Comparison of ENCODE assay signal across 9 cellular contexts in the genomic region with DNA sequence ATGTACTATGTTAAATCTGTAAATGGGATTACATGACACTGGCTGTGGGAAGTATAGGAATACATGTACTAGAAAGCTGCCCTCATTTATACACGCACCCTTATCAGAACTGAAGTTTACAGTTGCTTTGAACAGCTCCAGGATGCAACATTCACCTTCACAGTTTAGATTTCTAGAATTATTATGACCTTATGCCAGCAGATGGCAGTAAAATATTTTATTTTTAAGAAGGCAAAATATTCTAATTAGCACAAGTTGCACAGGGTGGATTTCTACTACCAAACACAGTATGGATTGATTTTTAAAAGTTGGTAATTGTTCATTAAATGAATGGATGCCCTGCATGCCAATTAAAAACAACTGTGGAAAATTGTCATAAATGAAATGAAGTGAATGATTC.
A peak's percentile ranks its signal among the peaks of the same experiment; 100 is the strongest.
DNase-seq lines count a peak whose midpoint lies in the region; ATAC-seq, FAIRE-seq and TF ChIP-seq lines count a peak whose summit lies in the region.
"Had no signal": no experiment of that assay in that cellular context is flagged by ENCODE, and none has a peak within 500 bp of the region (broad histone marks: within the 10 kb centered on the region; RNA-seq: fewer than 3 reads in every experiment).

No MANE protein-coding gene starts in this region.

- TF ChIP-seq CTCF in DOHH2 (IDR thresholded peaks at IDR 0.05; ENCODE audit: low read depth, low read length, poor library complexity, severe bottlenecking) = peak; percentile 36
- peak in 2 of 3 experiments; percentile 11 to 14 for TF ChIP-seq CTCF in keratinocyte (optimal IDR thresholded peaks at IDR 0.05 in 1 of 3, IDR thresholded peaks at IDR 0.05 in 1 of 3, conservative IDR thresholded peaks at IDR 0.05 in 1 of 3; ENCODE audit: extremely low read depth in 1 of 3, insufficient read depth in 2 of 3, low read length in 3 of 3)
- no peak for TF ChIP-seq CTCF in lower leg skin (IDR thresholded peaks at IDR 0.05)

- H3K4me3 ChIP-seq in DOHH2 (ENCODE audit: low read length) (no peak overlapping the region), keratinocyte (ENCODE audit: control insufficient read depth in 2 of 3, extremely low read depth in 1 of 3, insufficient read depth in 2 of 3, low read depth in 1 of 3, low read length in 3 of 3) (no peak overlapping the region), lower leg skin (ENCODE audit: low read depth, poor library complexity, severe bottlenecking) (no peak overlapping the region)
- H3K4me3 ChIP-seq: SJCRH30 had no signal

- H3K4me2 ChIP-seq in DOHH2 (ENCODE audit: low read length) (no peak overlapping the region), keratinocyte (ENCODE audit: control insufficient read depth, extremely low read depth, insufficient read depth, low read depth, low read length) (no peak overlapping the region)

- no peaks in the 10 kb centered on the region for H3K27me3 ChIP-seq in DOHH2 (ENCODE audit: control insufficient read depth, low read length)
- no peaks in the 10 kb centered on the region for H3K27me3 ChIP-seq in keratinocyte (ENCODE audit: control insufficient read depth, extremely low read depth, insufficient read depth, low read length)
- H3K27me3 ChIP-seq: SJCRH30 had no signal

- H3K9me2 ChIP-seq in DOHH2 (replicated peaks; ENCODE audit: control insufficient read depth, low read length) = no peaks in the 10 kb centered on the region

- H3K27ac ChIP-seq in DOHH2 (ENCODE audit: low read depth, low read length) (no peak overlapping the region), keratinocyte (ENCODE audit: control insufficient read depth, insufficient read depth, low read length) (no peak overlapping the region)
- H3K27ac ChIP-seq: SJCRH30 had no signal

- WGBS in lower leg skin, 2 donors = 49 to 50% methylated on average over 1 of the region's 1 CpG

- H3K9ac ChIP-seq in keratinocyte (ENCODE audit: control insufficient read depth, extremely low read depth, insufficient read depth, low read length) = no peak overlapping the region

- ATAC-seq in HG03354 (IDR thresholded peaks at IDR 0.05; ENCODE audit: poor library complexity, severe bottlenecking, unreplicated experiment) (peak; percentile 56), HG02884 (IDR thresholded peaks at IDR 0.05; ENCODE audit: unreplicated experiment) (no peak), HG03457 (IDR thresholded peaks at IDR 0.05; ENCODE audit: unreplicated experiment) (no peak)

- intact Hi-C loops in lower leg skin (cut with DNase I; ENCODE audit: low total_unique reads) = no loop called here

- dilution Hi-C loops in keratinocyte (cut with MboI; ENCODE audit: extremely low pct_ligation_motif_present, low sequenced_read_pairs) = no loop called here

- no peak for FAIRE-seq in keratinocyte (lab: Jason Lieb, UNC)

- H4K20me1 ChIP-seq in DOHH2 (ENCODE audit: control insufficient read depth, insufficient read depth, low read depth, low read length) (no peaks in the 10 kb centered on the region), keratinocyte (ENCODE audit: control insufficient read depth, extremely low read depth, insufficient read depth, low read length) (no peaks in the 10 kb centered on the region)

- H3K79me2 ChIP-seq in DOHH2 (ENCODE audit: control insufficient read depth, low read length) = no peaks in the 10 kb centered on the region
- H3K79me2 ChIP-seq in keratinocyte (ENCODE audit: control insufficient read depth, insufficient read depth, low read length) = no peaks in the 10 kb centered on the region

- H3K36me3 ChIP-seq in DOHH2 (ENCODE audit: control insufficient read depth, low read length) = no peaks in the 10 kb centered on the region
- H3K36me3 ChIP-seq in keratinocyte (ENCODE audit: control insufficient read depth in 2 of 2, extremely low read depth in 1 of 2, insufficient read depth in 2 of 2, low read length in 2 of 2) = no peaks in the 10 kb centered on the region
- H3K36me3 ChIP-seq: SJCRH30 had no signal

- no peak overlapping the region for H2AFZ ChIP-seq in keratinocyte (ENCODE audit: control insufficient read depth, low read length)

- H3K9me3 ChIP-seq in DOHH2 (ENCODE audit: control insufficient read depth, insufficient read depth, low read length) (no peaks in the 10 kb centered on the region), keratinocyte (ENCODE audit: control insufficient read depth, low read depth, low read length) (no peaks in the 10 kb centered on the region)
- H3K9me3 ChIP-seq: SJCRH30 had no signal

- DNase-seq in RPMI8226 (peak; percentile 11), keratinocyte (ENCODE audit: low read depth, low spot score) (no peak), lower leg skin (ENCODE audit: low spot score in 2 of 2) (no peak), NCI-H524 treated with DMSO at 0.1 percent for 48 hours (lab: John Stamatoyannopoulos, UW) (no peak)

- no peak for TF ChIP-seq POLR2A in lower leg skin (IDR thresholded peaks at IDR 0.05)

- H3K4me1 ChIP-seq in DOHH2 (ENCODE audit: control insufficient read depth, low read length) (no peaks in the 10 kb centered on the region), keratinocyte (ENCODE audit: control insufficient read depth, extremely low read depth, insufficient read depth, low read length) (no peaks in the 10 kb centered on the region)
- H3K4me1 ChIP-seq: SJCRH30 had no signal

- no peaks in the 10 kb centered on the region for H3K9me1 ChIP-seq in keratinocyte (ENCODE audit: control insufficient read depth, extremely low read depth, insufficient read depth, low read length)

- H3F3A ChIP-seq in DOHH2 (ENCODE audit: control insufficient read depth, insufficient read depth) = no peaks in the 10 kb centered on the region

Comparison
In these comparisons a context has a peak if more than half of its experiments do, and no peak if none do; other contexts are left out.
1. CTCF ChIP-seq: peak in DOHH2 (single experiment) and keratinocyte (2 of 3); none in lower leg skin (0 of 3).